Comparison of ENCODE assay signal across 15 cellular contexts in the genomic region with DNA sequence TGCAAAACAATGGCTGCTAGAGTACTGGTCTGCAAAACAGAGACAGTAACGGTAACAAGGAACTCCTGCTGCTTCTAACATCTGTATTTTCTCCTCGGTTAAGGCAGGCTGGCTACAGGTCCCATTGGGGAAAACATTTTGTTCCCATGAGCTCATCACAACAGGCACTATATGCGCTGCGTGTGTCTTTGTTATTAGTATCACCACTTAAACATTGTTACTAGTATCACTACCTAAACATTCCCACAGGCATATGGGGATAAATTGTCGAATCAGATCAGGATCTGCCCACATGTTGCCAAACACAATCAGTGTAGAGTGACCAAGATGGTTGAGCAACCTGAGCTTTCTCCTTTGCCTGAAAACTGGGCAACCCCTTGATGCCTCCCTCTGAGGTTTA.
A peak's percentile ranks its signal among the peaks of the same experiment; 100 is the strongest.
DNase-seq lines count a peak whose midpoint lies in the region; ATAC-seq and TF ChIP-seq lines count a peak whose summit lies in the region.
"Had no signal": no experiment of that assay in that cellular context is flagged by ENCODE, and none has a peak within 500 bp of the region (broad histone marks: within the 10 kb centered on the region; RNA-seq: fewer than 3 reads in every experiment).

No MANE protein-coding gene starts in this region.

- ATAC-seq in heart left ventricle, result no peak
- ATAC-seq in HG02870 (IDR thresholded peaks at IDR 0.05; ENCODE audit: unreplicated experiment), result no peak

- intact Hi-C loops in heart left ventricle (cut with DNase I) (loop anchor here in 1 of 10 donors (10.0 kb wide), 1 partner anchor 63 kb away; no protein-coding TSS in a partner anchor), CD14-positive monocyte (cut with micrococcal nuclease) (loop anchor here in 1 of 2 donors (10.0 kb wide), 1 partner anchor 143 kb away; no protein-coding TSS in a partner anchor)
- intact Hi-C loops in activated CD4-positive, alpha-beta T cell treated with anti-CD3 and anti-CD28 coated beads, Interleukin-2, amount 10 ng/mL, durations not matched to agents 24 days and 14 days (cut with micrococcal nuclease), result no loop called here

- H3K9me3 ChIP-seq in right atrium auricular region, result no peaks in the 10 kb centered on the region
- H3K9me3 ChIP-seq in heart left ventricle, result no peaks in the 10 kb centered on the region
- H3K9me3 ChIP-seq: Caco-2 had no signal

- no peak overlapping the region for H3K4me3 ChIP-seq in right atrium auricular region
- no peak overlapping the region for H3K4me3 ChIP-seq in heart left ventricle
- no peak overlapping the region for H3K4me3 ChIP-seq in fibroblast of mammary gland (ENCODE audit: control insufficient read depth, low read depth, low read length)

- H3K27me3 Mint-ChIP-seq in activated CD4-positive, alpha-beta T cell treated with anti-CD3 and anti-CD28 coated beads, Interleukin-2, amount 10 ng/mL, durations not matched to agents 24 days and 14 days, result no peaks in the 10 kb centered on the region
- H3K27me3 Mint-ChIP-seq in CD14-positive monocyte (ENCODE audit: low read depth in 3 of 3), result peaks cover 1 to 4% (median 1%) of the 10 kb centered on the region in 3 donors

- DNase-seq in right atrium auricular region (ENCODE audit: low spot score), result no peak
- no peak for DNase-seq in heart left ventricle
- peak; percentile 70 for DNase-seq in fibroblast of mammary gland (ENCODE audit: low read depth)
- peak; percentile 4 for DNase-seq in mucosa of gallbladder (ENCODE audit: low spot score)
- DNase-seq in NCI-H1436 (lab: John Stamatoyannopoulos, UW), result no peak
- DNase-seq in activated CD4-positive, alpha-beta T cell treated with anti-CD3 and anti-CD28 coated beads, Interleukin-2, amount 10 ng/mL, durations not matched to agents 24 days and 14 days, result no peak
- DNase-seq in CD14-positive monocyte (ENCODE audit: low spot score), result no peak
- DNase-seq: Caco-2, DMS79, NCI-H1048, NCI-H226, NCI-H526 had no signal

- H3K36me3 ChIP-seq in right atrium auricular region, result no peaks in the 10 kb centered on the region
- H3K36me3 ChIP-seq in heart left ventricle, result peaks cover 0 to 16% (median 0%) of the 10 kb centered on the region in 9 donors

- H3K27ac Mint-ChIP-seq in activated CD4-positive, alpha-beta T cell treated with anti-CD3 and anti-CD28 coated beads, Interleukin-2, amount 10 ng/mL, durations not matched to agents 24 days and 14 days, result no peak overlapping the region
- H3K27ac Mint-ChIP-seq in CD14-positive monocyte, result no peak overlapping the region

- H3K27me3 ChIP-seq in right atrium auricular region (no peaks in the 10 kb centered on the region), heart left ventricle (no peaks in the 10 kb centered on the region)

- peaks cover 0 to 41% of the 10 kb centered on the region in 2 donors for H3K4me1 ChIP-seq in right atrium auricular region
- H3K4me1 ChIP-seq in heart left ventricle, result peaks cover 0 to 42% (median 21%) of the 10 kb centered on the region in 12 donors

- H3K9me3 Mint-ChIP-seq in activated CD4-positive, alpha-beta T cell treated with anti-CD3 and anti-CD28 coated beads, Interleukin-2, amount 10 ng/mL, durations not matched to agents 24 days and 14 days, result no peaks in the 10 kb centered on the region
- H3K9me3 Mint-ChIP-seq in CD14-positive monocyte, result peaks cover 0 to 2% (median 0%) of the 10 kb centered on the region in 7 donors

- H3K27ac ChIP-seq in right atrium auricular region (peak overlapping the region; percentile 4 to 73), heart left ventricle (peak overlapping the region in 2 of 12 donors; percentile 2 to 22)
- H3K27ac ChIP-seq: C4-2B, HL-60 had no signal

- peaks cover 1% of the 10 kb centered on the region for H3K4me1 Mint-ChIP-seq in activated CD4-positive, alpha-beta T cell treated with anti-CD3 and anti-CD28 coated beads, Interleukin-2, amount 10 ng/mL, durations not matched to agents 24 days and 14 days
- peaks cover 9% of the 10 kb centered on the region for H3K4me1 Mint-ChIP-seq in CD14-positive monocyte

- H3K36me3 Mint-ChIP-seq in activated CD4-positive, alpha-beta T cell treated with anti-CD3 and anti-CD28 coated beads, Interleukin-2, amount 10 ng/mL, durations not matched to agents 24 days and 14 days (ENCODE audit: low read depth), result no peaks in the 10 kb centered on the region
- no peaks in the 10 kb centered on the region for H3K36me3 Mint-ChIP-seq in CD14-positive monocyte

- no peak overlapping the region for H3K4me3 Mint-ChIP-seq in activated CD4-positive, alpha-beta T cell treated with anti-CD3 and anti-CD28 coated beads, Interleukin-2, amount 10 ng/mL, durations not matched to agents 24 days and 14 days
- H3K4me3 Mint-ChIP-seq in CD14-positive monocyte, result no peak overlapping the region

- WGBS in heart left ventricle, 4 donors, result 52 to 63% (median 56%) methylated on average over 5 of the region's 5 CpGs

- no peak for TF ChIP-seq POLR2A in heart left ventricle (IDR thresholded peaks at IDR 0.05)

- TF ChIP-seq CTCF in right atrium auricular region (IDR thresholded peaks at IDR 0.05) (no peak), heart left ventricle (IDR thresholded peaks at IDR 0.05) (no peak), fibroblast of mammary gland (conservative IDR thresholded peaks at IDR 0.05; ENCODE audit: control insufficient read depth, insufficient read depth, low read depth, low read length) (no peak), CD14-positive monocyte (IDR thresholded peaks at IDR 0.05) (no peak)

Comparison
In these comparisons a context has a peak if more than half of its experiments do, and no peak if none do; other contexts are left out.
1. DNase-seq: peak in fibroblast of mammary gland (single experiment) and mucosa of gallbladder (single experiment); none in right atrium auricular region (single experiment), heart left ventricle (0 of 5), NCI-H1436 (single experiment), activated CD4-positive, alpha-beta T cell treated with anti-CD3 and anti-CD28 coated beads, Interleukin-2, amount 10 ng/mL, durations not matched to agents 24 days and 14 days (single experiment) and CD14-positive monocyte (single experiment).